Comparison of ENCODE assay signal across 22 cellular contexts in genomic region chr5:179211076-179211475, GRCh38.
"Had no signal": no experiment of that assay in that cellular context is flagged by ENCODE, and none has a peak within 500 bp of the region (broad histone marks: within the 10 kb centered on the region; RNA-seq: fewer than 3 reads in every experiment).

No MANE protein-coding gene starts in this region.

- H3K36me3 ChIP-seq: right atrium auricular region, transverse colon, vagina had no signal

- H3K27ac Mint-ChIP-seq: activated CD8-positive, alpha-beta T cell treated with anti-CD3 and anti-CD28 coated beads for 36 hours; activated naive CD8-positive, alpha-beta T cell treated with anti-CD3 and anti-CD28 coated beads for 36 hours; activated T-helper 17 cell treated with anti-CD3 and anti-CD28 coated beads, Interleukin-2, amount 50 U/mL, for 72 hours; nephron; stimulated activated naive CD8-positive, alpha-beta T cell treated with anti-CD3 and anti-CD28 coated beads, Interleukin-15, Interleukin-2, amounts not matched to agents 100 ng/mL and 50 ng/mL, for 24 hours had no signal

- H3K27me3 ChIP-seq: dorsolateral prefrontal cortex, right atrium auricular region, transverse colon, vagina had no signal

- H3K4me1 Mint-ChIP-seq: activated naive CD8-positive, alpha-beta T cell treated with anti-CD3 and anti-CD28 coated beads for 36 hours; activated T-helper 17 cell treated with anti-CD3 and anti-CD28 coated beads, Interleukin-2, amount 50 U/mL, for 72 hours had no signal

- H3K9me3 Mint-ChIP-seq: activated CD8-positive, alpha-beta T cell treated with anti-CD3 and anti-CD28 coated beads for 36 hours; activated naive CD8-positive, alpha-beta T cell treated with anti-CD3 and anti-CD28 coated beads for 36 hours; activated T-helper 17 cell treated with anti-CD3 and anti-CD28 coated beads, Interleukin-2, amount 50 U/mL, for 72 hours; nephron; stimulated activated naive CD8-positive, alpha-beta T cell treated with anti-CD3 and anti-CD28 coated beads, Interleukin-15, Interleukin-2, amounts not matched to agents 100 ng/mL and 50 ng/mL, for 24 hours had no signal

- H3K4me3 ChIP-seq: dorsolateral prefrontal cortex, right atrium auricular region, transverse colon, vagina had no signal

- DNase-seq: activated CD4-positive, alpha-beta T cell treated with anti-CD3 and anti-CD28 coated beads for 48 hours; activated CD4-positive, CD25-positive, alpha-beta regulatory T cell; activated CD8-positive, alpha-beta T cell treated with anti-CD3 and anti-CD28 coated beads for 36 hours; activated naive CD4-positive, alpha-beta T cell; activated naive CD8-positive, alpha-beta T cell treated with anti-CD3 and anti-CD28 coated beads for 36 hours; activated T-cell treated with anti-CD3 and anti-CD28 coated beads, Interleukin-2, amount 50 U/mL, for 1 hour; amygdala; dorsolateral prefrontal cortex; foreskin melanocyte; hypothalamus; midbrain; occipital lobe; T1000; transverse colon had no signal

- H3K4me3 Mint-ChIP-seq: activated CD8-positive, alpha-beta T cell treated with anti-CD3 and anti-CD28 coated beads for 36 hours; activated naive CD8-positive, alpha-beta T cell treated with anti-CD3 and anti-CD28 coated beads for 36 hours; activated T-helper 17 cell treated with anti-CD3 and anti-CD28 coated beads, Interleukin-2, amount 50 U/mL, for 72 hours; nephron; stimulated activated naive CD8-positive, alpha-beta T cell treated with anti-CD3 and anti-CD28 coated beads, Interleukin-15, Interleukin-2, amounts not matched to agents 100 ng/mL and 50 ng/mL, for 24 hours had no signal

- H3K27ac ChIP-seq: dorsolateral prefrontal cortex, right atrium auricular region, transverse colon, vagina had no signal

- FAIRE-seq: colon, keratinocyte had no signal

- H3K27me3 Mint-ChIP-seq: activated CD8-positive, alpha-beta T cell treated with anti-CD3 and anti-CD28 coated beads for 36 hours; stimulated activated naive CD8-positive, alpha-beta T cell treated with anti-CD3 and anti-CD28 coated beads, Interleukin-15, Interleukin-2, amounts not matched to agents 100 ng/mL and 50 ng/mL, for 24 hours had no signal

- ATAC-seq: activated CD8-positive, alpha-beta T cell treated with anti-CD3 and anti-CD28 coated beads for 36 hours; activated T-helper 17 cell treated with anti-CD3 and anti-CD28 coated beads, Interleukin-2, amount 50 U/mL, for 72 hours; left lobe of liver had no signal

- H3K36me3 Mint-ChIP-seq: activated naive CD8-positive, alpha-beta T cell treated with anti-CD3 and anti-CD28 coated beads for 36 hours had no signal
